Comparison of ENCODE assay signal across 17 cellular contexts in genomic region chr3:142053244-142053643, GRCh38.
A peak's percentile ranks its signal among the peaks of the same experiment; 100 is the strongest.
DNase-seq lines count a peak whose midpoint lies in the region; TF ChIP-seq lines count a peak whose summit lies in the region.
"Had no signal": no experiment of that assay in that cellular context is flagged by ENCODE, and none has a peak within 500 bp of the region (broad histone marks: within the 10 kb centered on the region; RNA-seq: fewer than 3 reads in every experiment).

No MANE protein-coding gene starts in this region.

- peaks cover 4% of the 10 kb centered on the region for H3K9me3 Mint-ChIP-seq in progenitor cell of endocrine pancreas (ENCODE audit: low read depth)
- H3K9me3 Mint-ChIP-seq: CD4-positive, alpha-beta T cell had no signal

- H3F3A ChIP-seq in GM23248 (ENCODE audit: insufficient read depth): peaks cover 5% of the 10 kb centered on the region; the same call in 1 of the 2 replicates

- no peak overlapping the region for H3K4me2 ChIP-seq in GM23248 (ENCODE audit: unreplicated experiment)
- H3K4me2 ChIP-seq: SK-N-SH had no signal

- no peaks in the 10 kb centered on the region for H3K79me2 ChIP-seq in GM23248 (ENCODE audit: insufficient read depth)

- in situ Hi-C loops in GM23248 (cut with MboI): no loop called here

- peak overlapping the region; percentile 14 for H3K27ac Mint-ChIP-seq in progenitor cell of endocrine pancreas
- H3K27ac Mint-ChIP-seq: CD4-positive, alpha-beta T cell had no signal

- DNase-seq in activated CD4-positive, alpha-beta T cell treated with anti-CD3 and anti-CD28 coated beads for 48 hours: peak; percentile 6
- no peak for DNase-seq in activated CD4-positive, alpha-beta T cell treated with anti-CD3 and anti-CD28 coated beads, Interleukin-2, amount 50 U/mL, for 4 hours
- DNase-seq in GM23248 (peak; percentile 10), dermis blood vessel endothelial cell (peak; percentile 64), progenitor cell of endocrine pancreas (ENCODE audit: low spot score, unreplicated experiment) (no peak), GF-D8 (lab: John Stamatoyannopoulos, UW) (no peak), OCI-M1 (lab: John Stamatoyannopoulos, UW) (no peak), cerebellar cortex (ENCODE audit: low spot score) (no peak)
- DNase-seq: 8988T; BE2C; CD4-positive, alpha-beta T cell; NCI-H1105; NCI-H2081 treated with DMSO at 0.1 percent for 48 hours; NCI-H446 treated with DMSO at 0.1 percent for 48 hours; SHP77 treated with DMSO at 0.1 percent for 48 hours; SK-N-SH had no signal

- H4K20me1 ChIP-seq in GM23248 (ENCODE audit: insufficient read depth): no peaks in the 10 kb centered on the region

- no peak overlapping the region for H3K9ac ChIP-seq in GM23248
- H3K9ac ChIP-seq: SK-N-SH had no signal

- H3K36me3 Mint-ChIP-seq in progenitor cell of endocrine pancreas (ENCODE audit: insufficient read depth): peaks cover 22% of the 10 kb centered on the region

- no peaks in the 10 kb centered on the region for H3K36me3 ChIP-seq in GM23248 (ENCODE audit: low read depth)
- H3K36me3 ChIP-seq: BE2C had no signal

- H3K27ac ChIP-seq in GM23248: no peak overlapping the region

- no peak for TF ChIP-seq CTCF in progenitor cell of endocrine pancreas (IDR thresholded peaks at IDR 0.05; ENCODE audit: unreplicated experiment)

- H2AFZ ChIP-seq in GM23248: no peak overlapping the region

- 8 to 26% methylated on average over 2 of the region's 2 CpGs for WGBS in GM23248 (ENCODE audit: low coverage in 1 of 2, low lambda C conversion rate in 2 of 2, missing lambda C conversion rate in 2 of 2), 2 experiments

- peaks cover 7% of the 10 kb centered on the region for H3K4me1 ChIP-seq in GM23248 (ENCODE audit: insufficient read depth)
- H3K4me1 ChIP-seq: BE2C had no signal

- no peaks in the 10 kb centered on the region for H3K9me2 ChIP-seq in GM23248 (ENCODE audit: insufficient read depth)
- H3K9me2 ChIP-seq: SK-N-SH had no signal

- no peak overlapping the region for H3K4me3 ChIP-seq in GM23248

- no peaks in the 10 kb centered on the region for H3K9me3 ChIP-seq in GM23248 (ENCODE audit: low read depth)
- H3K9me3 ChIP-seq: BE2C, SK-N-SH had no signal

- no peaks in the 10 kb centered on the region for H3K27me3 Mint-ChIP-seq in progenitor cell of endocrine pancreas
- H3K27me3 Mint-ChIP-seq: CD4-positive, alpha-beta T cell; IgD-negative memory B cell had no signal

- H3K27me3 ChIP-seq in GM23248 (replicated peaks; ENCODE audit: insufficient read depth): no peaks in the 10 kb centered on the region
- H3K27me3 ChIP-seq: BE2C had no signal

- H3K4me1 Mint-ChIP-seq in progenitor cell of endocrine pancreas (ENCODE audit: low read depth): no peaks in the 10 kb centered on the region
- H3K4me1 Mint-ChIP-seq: IgD-negative memory B cell had no signal

- H3K4me3 Mint-ChIP-seq in progenitor cell of endocrine pancreas (ENCODE audit: low read depth): no peak overlapping the region
- H3K4me3 Mint-ChIP-seq: CD4-positive, alpha-beta T cell; IgD-negative memory B cell had no signal

Comparison
In these comparisons a context has a peak if more than half of its experiments do, and no peak if none do; other contexts are left out.
1. DNase-seq: peak in activated CD4-positive, alpha-beta T cell treated with anti-CD3 and anti-CD28 coated beads for 48 hours (single experiment), GM23248 (single experiment) and dermis blood vessel endothelial cell (single experiment); none in activated CD4-positive, alpha-beta T cell treated with anti-CD3 and anti-CD28 coated beads, Interleukin-2, amount 50 U/mL, for 4 hours (0 of 2), progenitor cell of endocrine pancreas (single experiment), GF-D8 (single experiment), OCI-M1 (single experiment) and cerebellar cortex (single experiment).